20 cellular contexts compared by ENCODE assay signal in genomic region chr1:6907201-6907600, GRCh38.
DNase-seq lines count a peak whose midpoint lies in the region; ATAC-seq, FAIRE-seq and TF ChIP-seq lines count a peak whose summit lies in the region.
"Had no signal": no experiment of that assay in that cellular context is flagged by ENCODE, and none has a peak within 500 bp of the region (broad histone marks: within the 10 kb centered on the region; RNA-seq: fewer than 3 reads in every experiment).

No MANE protein-coding gene starts in this region.

- H3K4me3 Mint-ChIP-seq in neural crest cell (no peak overlapping the region), CD14-positive monocyte (no peak overlapping the region)
- no peak overlapping the region for H3K4me3 Mint-ChIP-seq in activated CD4-positive, alpha-beta memory T cell treated with anti-CD3 and anti-CD28 coated beads, Interleukin-2, amount 10 ng/mL, durations not matched to agents 7 days and 5 days
- H3K4me3 Mint-ChIP-seq: CD4-positive, alpha-beta T cell had no signal

- H3K36me3 ChIP-seq in HepG2 (replicated peaks in 1 of 2; ENCODE audit: control insufficient read depth in 1 of 2, insufficient read depth in 2 of 2, low read length in 2 of 2) (no peaks in the 10 kb centered on the region), right lobe of liver (no peaks in the 10 kb centered on the region)

- no peak for FAIRE-seq in HepG2 (lab: Jason Lieb, UNC)

- CTCF ChIA-PET in HepG2 (lab: Yijun Ruan, JAX; ENCODE audit: low intra/inter-chr PET ratio, low total read pairs), result no interaction called here
- CTCF ChIA-PET in activated CD4-positive, alpha-beta memory T cell treated with anti-CD3 and anti-CD28 coated beads, Interleukin-2, amount 10 ng/mL, durations not matched to agents 7 days and 5 days (lab: Charles Lee), result no interaction called here

- H3K27ac Mint-ChIP-seq in neural crest cell (ENCODE audit: unreplicated experiment), result peak overlapping the region; percentile 88
- no peak overlapping the region for H3K27ac Mint-ChIP-seq in CD14-positive monocyte
- H3K27ac Mint-ChIP-seq in activated CD4-positive, alpha-beta memory T cell treated with anti-CD3 and anti-CD28 coated beads, Interleukin-2, amount 10 ng/mL, durations not matched to agents 7 days and 5 days, result no peak overlapping the region
- H3K27ac Mint-ChIP-seq: CD4-positive, alpha-beta T cell had no signal

- no peak for TF ChIP-seq POLR2A in HepG2 (IDR thresholded peaks at IDR 0.05; ENCODE audit: insufficient read depth in 1 of 2, low read depth in 2 of 2, low read length in 2 of 2)
- TF ChIP-seq POLR2A in right lobe of liver (IDR thresholded peaks at IDR 0.05), result no peak

- H3K9me3 ChIP-seq in HepG2 (ENCODE audit: low read length) (no peaks in the 10 kb centered on the region), right lobe of liver (no peaks in the 10 kb centered on the region)
- H3K9me3 ChIP-seq: Caco-2 had no signal

- H3K36me3 Mint-ChIP-seq in neural crest cell (ENCODE audit: low read depth), result peaks cover 8% of the 10 kb centered on the region
- H3K36me3 Mint-ChIP-seq in CD14-positive monocyte, result no peaks in the 10 kb centered on the region
- no peaks in the 10 kb centered on the region for H3K36me3 Mint-ChIP-seq in activated CD4-positive, alpha-beta memory T cell treated with anti-CD3 and anti-CD28 coated beads, Interleukin-2, amount 10 ng/mL, durations not matched to agents 7 days and 5 days (ENCODE audit: low read depth)

- BruUV-seq in HepG2 (replicated peaks; lab: Mats Ljungman, UMichigan), result no TSS peak

- H3K9ac ChIP-seq in HepG2 (ENCODE audit: insufficient read depth, low read depth, low read length), result no peak overlapping the region

- H3K4me1 Mint-ChIP-seq in neural crest cell (peaks cover 45% of the 10 kb centered on the region), CD14-positive monocyte (peaks cover 4% of the 10 kb centered on the region)
- H3K4me1 Mint-ChIP-seq in activated CD4-positive, alpha-beta memory T cell treated with anti-CD3 and anti-CD28 coated beads, Interleukin-2, amount 10 ng/mL, durations not matched to agents 7 days and 5 days, result no peaks in the 10 kb centered on the region

- H3K9me3 Mint-ChIP-seq in neural crest cell (no peaks in the 10 kb centered on the region), CD14-positive monocyte (peaks cover 0 to 1% (median 0%) of the 10 kb centered on the region in 7 donors)
- no peaks in the 10 kb centered on the region for H3K9me3 Mint-ChIP-seq in activated CD4-positive, alpha-beta memory T cell treated with anti-CD3 and anti-CD28 coated beads, Interleukin-2, amount 10 ng/mL, durations not matched to agents 7 days and 5 days
- H3K9me3 Mint-ChIP-seq: CD4-positive, alpha-beta T cell had no signal

- H3K27me3 Mint-ChIP-seq in neural crest cell (ENCODE audit: low read depth), result peaks cover 2% of the 10 kb centered on the region
- H3K27me3 Mint-ChIP-seq in CD14-positive monocyte (ENCODE audit: low read depth in 3 of 3), result peaks cover 4 to 10% (median 6%) of the 10 kb centered on the region in 3 donors
- peaks cover 11% of the 10 kb centered on the region for H3K27me3 Mint-ChIP-seq in activated CD4-positive, alpha-beta memory T cell treated with anti-CD3 and anti-CD28 coated beads, Interleukin-2, amount 10 ng/mL, durations not matched to agents 7 days and 5 days

- 2% methylated on average over 3 of the region's 12 CpGs for WGBS in HepG2 (ENCODE audit: low lambda C conversion rate)
- WGBS in right lobe of liver (ENCODE audit: insufficient coverage, low coverage, low lambda C conversion rate, missing lambda C conversion rate), result 37% methylated on average over 3 of the region's 12 CpGs

- H3K27me3 ChIP-seq in HepG2 (ENCODE audit: control insufficient read depth in 1 of 2, insufficient read depth in 2 of 2, low read length in 2 of 2) (peaks cover 0 to 16% of the 10 kb centered on the region in 2 experiments; a peak in 2 of 5 replicates), right lobe of liver (no peaks in the 10 kb centered on the region)

- POLR2A ChIA-PET in HepG2 (lab: Yijun Ruan, JAX), result no interaction called here
- POLR2A ChIA-PET in activated CD4-positive, alpha-beta memory T cell treated with anti-CD3 and anti-CD28 coated beads, Interleukin-2, amount 10 ng/mL, durations not matched to agents 7 days and 5 days (lab: Charles Lee), result no interaction called here

- no peak overlapping the region for H3K4me3 ChIP-seq in HepG2 (replicated peaks in 1 of 3; ENCODE audit: insufficient read depth in 1 of 3, low read depth in 2 of 3, low read length in 3 of 3)
- no peak overlapping the region for H3K4me3 ChIP-seq in right lobe of liver

- TF ChIP-seq CTCF in HepG2 (CRISPR knock-in tag; IDR thresholded peaks at IDR 0.05) (no peak), right lobe of liver (IDR thresholded peaks at IDR 0.05) (no peak), neural crest cell (conservative IDR thresholded peaks at IDR 0.05) (no peak), CD14-positive monocyte (IDR thresholded peaks at IDR 0.05) (no peak)

- in situ Hi-C loops in HepG2 (cut with HindIII; ENCODE audit: extremely low pct_ligation_motif_present, low pct_unique_long_range_greater_than_20kb), result no loop called here

- no peak overlapping the region for H3K4me2 ChIP-seq in HepG2 (ENCODE audit: low read depth, low read length)

- no peaks in the 10 kb centered on the region for H3K79me2 ChIP-seq in HepG2 (ENCODE audit: insufficient read depth, low read length)

- H4K20me1 ChIP-seq in HepG2 (ENCODE audit: insufficient read depth, low read length), result no peaks in the 10 kb centered on the region

- ATAC-seq in HepG2 (no peak), right lobe of liver (no peak)
- ATAC-seq: PC-3, SK-N-SH treated with all-trans-retinoic acid at 6 μM for 48 hours had no signal

- TF ChIP-seq EP300 in HepG2 (IDR thresholded peaks at IDR 0.05; ENCODE audit: low read depth in 2 of 2, low read length in 2 of 2), result no peak
- no peak for TF ChIP-seq EP300 in HepG2 (CRISPR knock-in tag; IDR thresholded peaks at IDR 0.05; ENCODE audit: borderline replicate concordance)

- peaks cover 44% of the 10 kb centered on the region for H3K4me1 ChIP-seq in HepG2 (ENCODE audit: insufficient read depth, low read length)
- H3K4me1 ChIP-seq in right lobe of liver, result peaks cover 0 to 14% (median 0%) of the 10 kb centered on the region in 4 donors
- H3K4me1 ChIP-seq: Caco-2 had no signal

- DNase-seq in HepG2 (ENCODE audit: low spot score) (no peak), right lobe of liver (no peak), islet precursor cell (peak; percentile 50), neural crest cell (ENCODE audit: low read depth, low spot score) (no peak), CD14-positive monocyte (ENCODE audit: low spot score) (no peak), DMS 273 treated with DMSO at 0.1 percent for 48 hours (lab: John Stamatoyannopoulos, UW) (no peak), NCI-H187 treated with DMSO at 0.1 percent for 48 hours (lab: John Stamatoyannopoulos, UW) (no peak)
- DNase-seq in activated CD4-positive, alpha-beta memory T cell treated with anti-CD3 and anti-CD28 coated beads, Interleukin-2, amount 10 ng/mL, durations not matched to agents 7 days and 5 days, result no peak
- DNase-seq: Caco-2; CD4-positive, alpha-beta T cell; DMS153; GDM1; NCI-H1694 treated with DMSO at 0.1 percent for 48 hours; NCI-H2107; NCI-H510A treated with DMSO at 0.1 percent for 48 hours; PC-3; SIG-M5 had no signal

- H3K27ac ChIP-seq in HepG2 (ENCODE audit: extremely low read length, insufficient read depth, low read length), result no peak overlapping the region
- no peak overlapping the region for H3K27ac ChIP-seq in right lobe of liver
- H3K27ac ChIP-seq: 22Rv1, RWPE1 had no signal

- intact Hi-C loops in HepG2 (cut with micrococcal nuclease; ENCODE audit: unreplicated experiment) (no loop called here), right lobe of liver (cut with DNase I) (no loop called here), CD14-positive monocyte (cut with micrococcal nuclease) (no loop called here)

- H2AFZ ChIP-seq in HepG2 (ENCODE audit: low read length), result no peak overlapping the region

- no peak for TF ChIP-seq RAD21 in HepG2 (CRISPR knock-in tag; IDR thresholded peaks at IDR 0.05)

TF ChIP-seq in HepG2, 621 proteins besides CTCF, POLR2A, EP300 and RAD21:
- TF ChIP-seq NR2F6 (IDR thresholded peaks at IDR 0.05), result no peak
- no peak for TF ChIP-seq NR2F6 (CRISPR knock-in tag; IDR thresholded peaks at IDR 0.05)
- no peak for TF ChIP-seq ZKSCAN1 (IDR thresholded peaks at IDR 0.05; ENCODE audit: low read length)
- TF ChIP-seq ZNF331 (CRISPR knock-in tag; IDR thresholded peaks at IDR 0.05), result no peak
- TF ChIP-seq, protein P1, sequence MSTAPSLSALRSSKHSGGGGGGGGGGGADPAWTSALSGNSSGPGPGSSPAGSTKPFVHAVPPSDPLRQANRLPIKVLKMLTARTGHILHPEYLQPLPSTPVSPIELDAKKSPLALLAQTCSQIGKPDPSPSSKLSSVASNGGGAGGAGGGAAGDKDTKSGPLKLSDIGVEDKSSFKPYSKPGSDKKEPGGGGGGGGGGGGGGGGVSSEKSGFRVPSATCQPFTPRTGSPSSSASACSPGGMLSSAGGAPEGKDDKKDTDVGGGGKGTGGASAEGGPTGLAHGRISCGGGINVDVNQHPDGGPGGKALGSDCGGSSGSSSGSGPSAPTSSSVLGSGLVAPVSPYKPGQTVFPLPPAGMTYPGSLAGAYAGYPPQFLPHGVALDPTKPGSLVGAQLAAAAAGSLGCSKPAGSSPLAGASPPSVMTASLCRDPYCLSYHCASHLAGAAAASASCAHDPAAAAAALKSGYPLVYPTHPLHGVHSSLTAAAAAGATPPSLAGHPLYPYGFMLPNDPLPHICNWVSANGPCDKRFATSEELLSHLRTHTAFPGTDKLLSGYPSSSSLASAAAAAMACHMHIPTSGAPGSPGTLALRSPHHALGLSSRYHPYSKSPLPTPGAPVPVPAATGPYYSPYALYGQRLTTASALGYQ (CRISPR knock-in tag; IDR thresholded peaks at IDR 0.05), result no peak
- TF ChIP-seq BCL6 (CRISPR knock-in tag; IDR thresholded peaks at IDR 0.05), result peak; percentile 39; the same call in 1 of the 2 replicates
